ENCODE assay signal across 8 cellular contexts in genomic region chr14:54435500-54435981, GRCh38. TPM values are rescaled to one million over a fixed set of nuclear protein-coding genes. Genes with fewer than 3 reads are reported as not detected.
DNase-seq lines count a peak whose midpoint lies in the region; TF ChIP-seq lines count a peak whose summit lies in the region.

No MANE protein-coding gene starts in this region.

- H3K27me3 Mint-ChIP-seq in brain, result peaks cover 2% of the 10 kb centered on the region

- peak; percentile 15 for DNase-seq in stimulated activated CD4-positive, alpha-beta T cell treated with anti-CD3 and anti-CD28 coated beads, Interleukin-15, amount 100 ng/mL, for 24 hours
- no peak for DNase-seq in stimulated activated CD4-positive, alpha-beta T cell treated with anti-CD3 and anti-CD28 coated beads, Interleukin-4, amount 100 ng/mL, for 1 hour
- DNase-seq in HT1080 (ENCODE audit: low read depth) (peak; percentile 39), superior temporal gyrus (ENCODE audit: extremely low spot score) (peak; percentile 5), NCI-H446 (lab: John Stamatoyannopoulos, UW) (no peak), NCI-H1694 treated with DMSO at 0.1 percent for 48 hours (lab: John Stamatoyannopoulos, UW) (no peak), amygdala (lab: John Stamatoyannopoulos, UW) (no peak)

- TF ChIP-seq CTCF in brain (conservative IDR thresholded peaks at IDR 0.05), result no peak

- peaks cover 0 to 7% (median 0%) of the 10 kb centered on the region in 5 experiments for H3K9me3 Mint-ChIP-seq in brain

- H3K4me1 Mint-ChIP-seq in brain, result peaks cover 85% of the 10 kb centered on the region

- H3K27ac Mint-ChIP-seq in brain, result peak overlapping the region in 2 of 5 experiments; percentile 14 to 48

- H3K36me3 Mint-ChIP-seq in brain, result peaks cover 35% of the 10 kb centered on the region

- H3K4me3 Mint-ChIP-seq in brain, result peak overlapping the region in 4 of 5 experiments; percentile 21 to 69 (median 33)

RNA-seq across cellular contexts. Expression of gene CNIH1, which starts 5.6 kb away (rescaled TPM):
- total RNA-seq in HT1080 (2014; rRNA removed; shearing (Covaris generic)), result 117 and 172 TPM in 2 replicates
- 368 and 434 TPM in 2 replicates for polyA plus RNA-seq in HT1080 (2015; cell fraction: cytosol; rRNA removed)
- polyA plus RNA-seq in HT1080 (2015; cell fraction: nucleus; rRNA removed), result 142 and 218 TPM in 2 replicates
- polyA plus RNA-seq in brain (ENCODE audit: insufficient read depth, low read depth, low replicate concordance), result 77.4 TPM

RNA-seq across cellular contexts. Expression of gene CDKN3, which starts 38.7 kb away (rescaled TPM):
- 122 and 146 TPM in 2 replicates for total RNA-seq in HT1080 (2014; rRNA removed; shearing (Covaris generic))
- polyA plus RNA-seq in HT1080 (2015; cell fraction: cytosol; rRNA removed), result 112 and 127 TPM in 2 replicates
- polyA plus RNA-seq in HT1080 (2015; cell fraction: nucleus; rRNA removed), result 37.9 and 51.7 TPM in 2 replicates
- 39.5 TPM for polyA plus RNA-seq in brain (ENCODE audit: insufficient read depth, low read depth, low replicate concordance)

RNA-seq across cellular contexts. Expression of gene GMFB, which starts 53.2 kb away (rescaled TPM):
- 132 and 134 TPM in 2 replicates for total RNA-seq in HT1080 (2014; rRNA removed; shearing (Covaris generic))
- polyA plus RNA-seq in HT1080 (2015; cell fraction: cytosol; rRNA removed), result 76.1 and 108 TPM in 2 replicates
- polyA plus RNA-seq in HT1080 (2015; cell fraction: nucleus; rRNA removed), result 49.6 and 58.6 TPM in 2 replicates
- 17.2 TPM for polyA plus RNA-seq in brain (ENCODE audit: insufficient read depth, low read depth, low replicate concordance)

Comparison
In these comparisons a context has a peak if more than half of its experiments do, and no peak if none do; other contexts are left out.
1. DNase-seq: peak in stimulated activated CD4-positive, alpha-beta T cell treated with anti-CD3 and anti-CD28 coated beads, Interleukin-15, amount 100 ng/mL, for 24 hours (single experiment), HT1080 (single experiment) and superior temporal gyrus (single experiment); none in stimulated activated CD4-positive, alpha-beta T cell treated with anti-CD3 and anti-CD28 coated beads, Interleukin-4, amount 100 ng/mL, for 1 hour (single experiment), NCI-H446 (0 of 2), NCI-H1694 treated with DMSO at 0.1 percent for 48 hours (single experiment) and amygdala (0 of 56).